ENCODE assay signal across 12 cellular contexts in the genomic region with DNA sequence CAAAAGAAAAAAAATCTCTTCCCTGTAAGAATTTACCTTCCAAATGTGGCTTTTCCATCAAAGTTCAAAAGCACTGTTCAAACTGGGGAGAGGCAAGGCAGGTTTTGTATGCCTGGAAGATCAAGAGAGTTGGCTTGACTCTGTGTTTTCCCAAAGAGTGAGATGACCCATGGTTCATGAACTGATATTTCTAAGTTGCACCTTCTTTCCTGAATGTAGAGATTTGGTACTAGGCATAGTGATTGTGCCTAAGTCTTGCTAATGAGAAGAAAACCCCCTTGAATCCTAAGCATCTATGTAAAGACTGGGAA. TPM values are rescaled to one million over a fixed set of nuclear protein-coding genes. Genes with fewer than 3 reads are reported as not detected.
"Had no signal": no experiment of that assay in that cellular context is flagged by ENCODE, and none has a peak within 500 bp of the region (broad histone marks: within the 10 kb centered on the region; RNA-seq: fewer than 3 reads in every experiment).

No MANE protein-coding gene starts in this region.

- H3K36me3 ChIP-seq: HAP-1 had no signal

- H2AFZ ChIP-seq: GM23248, GM23338 had no signal

- FAIRE-seq: H1, H54 had no signal

- H3K9ac ChIP-seq: GM23248 had no signal

- H3K27ac ChIP-seq: GM23248 had no signal

- H3K9me3 ChIP-seq: HAP-1 had no signal

- ATAC-seq: GM23338, HCT116 had no signal

- H3K4me2 ChIP-seq: GM23338 had no signal

- DNase-seq: GM23248, GOT3, H7, H9, HCEC 1CT, HFFc6 had no signal

- H3K4me3 ChIP-seq: GM23248, GM23338, HAP-1 had no signal

RNA-seq across cellular contexts. Expression of gene NTSR2, which starts 53.0 kb away (rescaled TPM):
- total RNA-seq: GM23248, H1, H4, H7, H9, HFFc6 had no signal
- polyA plus RNA-seq: GM23248, GM23338 had no signal
